In genomic region chr19:31448221-31448657, GRCh38 we compare ENCODE assay signal across 11 cellular contexts.
DNase-seq lines count a peak whose midpoint lies in the region; ATAC-seq, FAIRE-seq and TF ChIP-seq lines count a peak whose summit lies in the region.
"Had no signal": no experiment of that assay in that cellular context is flagged by ENCODE, and none has a peak within 500 bp of the region (broad histone marks: within the 10 kb centered on the region; RNA-seq: fewer than 3 reads in every experiment).

No MANE protein-coding gene starts in this region.

- no peak overlapping the region for H3K4me2 ChIP-seq in H1 (ENCODE audit: insufficient read depth in 1 of 2, low read depth in 2 of 2, low read length in 2 of 2)

- H3K18ac ChIP-seq in H1 (ENCODE audit: extremely low read depth, low read length): 0 out of 2 replicates have a peak overlapping the region, but pooled peaks have one; percentile 19

- no peak overlapping the region; the same call in 1 of the 2 replicates for H4K8ac ChIP-seq in H1 (ENCODE audit: extremely low read depth, insufficient read depth, low read length)

- H3K23ac ChIP-seq in H1 (ENCODE audit: insufficient read length): no peak overlapping the region

- peaks cover 1% of the 10 kb centered on the region for H3K36me3 Mint-ChIP-seq in mesothelial cell of epicardium
- no peaks in the 10 kb centered on the region for H3K36me3 Mint-ChIP-seq in activated T-helper 17 cell treated with anti-CD3 and anti-CD28 coated beads, Interleukin-2, amount 50 U/mL, for 72 hours (ENCODE audit: low read depth)
- no peaks in the 10 kb centered on the region for H3K36me3 Mint-ChIP-seq in activated CD4-positive, alpha-beta T cell treated with anti-CD3 and anti-CD28 coated beads for 36 hours (ENCODE audit: low read depth)

- no peak overlapping the region for H3K4me3 Mint-ChIP-seq in mesothelial cell of epicardium
- H3K4me3 Mint-ChIP-seq in activated T-helper 17 cell treated with anti-CD3 and anti-CD28 coated beads, Interleukin-2, amount 50 U/mL, for 72 hours: no peak overlapping the region
- no peak overlapping the region for H3K4me3 Mint-ChIP-seq in activated CD4-positive, alpha-beta T cell treated with anti-CD3 and anti-CD28 coated beads for 36 hours

- no peak overlapping the region for H3K4ac ChIP-seq in H1 (replicated peaks; ENCODE audit: insufficient read length, low read depth, low read length)

- POLR2A ChIA-PET in AG04449 (lab: Yijun Ruan, JAX) (no interaction called here), H1 (lab: Charles Lee; ENCODE audit: partially characterized antibody) (no interaction called here)
- POLR2A ChIA-PET in activated CD4-positive, alpha-beta T cell treated with anti-CD3 and anti-CD28 coated beads for 36 hours (lab: Charles Lee): no interaction called here

- no peak overlapping the region for H3K14ac ChIP-seq in H1 (ENCODE audit: insufficient read length)

- no peak for FAIRE-seq in H1 (lab: Jason Lieb, UNC)
- FAIRE-seq: keratinocyte had no signal

- no peak overlapping the region for H2AFZ ChIP-seq in H1 (ENCODE audit: low read length)

- H2BK20ac ChIP-seq in H1 (ENCODE audit: low read length): peak overlapping the region; percentile 97; the same call in 1 of the 2 replicates

- no peaks in the 10 kb centered on the region; a peak in 1 of 7 replicates for H3K4me1 ChIP-seq in H1 (replicated peaks in 1 of 4; ENCODE audit: control insufficient read depth in 3 of 4, insufficient read depth in 4 of 4, low read length in 3 of 4)

- no peaks in the 10 kb centered on the region for H4K20me1 ChIP-seq in H1 (replicated peaks in 1 of 2; ENCODE audit: control insufficient read depth in 1 of 2, insufficient read depth in 2 of 2, low read length in 2 of 2)

- H4K91ac ChIP-seq in H1 (replicated peaks; ENCODE audit: insufficient read length, low read length): no peak overlapping the region

- no peak for TF ChIP-seq EP300 in H1 (IDR thresholded peaks at IDR 0.05; ENCODE audit: borderline replicate concordance in 1 of 2, low read depth in 2 of 2, low read length in 2 of 2)

- WGBS in H1 (ENCODE audit: extremely low coverage in 1 of 2, insufficient coverage in 1 of 2, insufficient read length in 1 of 2, insufficient replicate concordance in 2 of 2, low coverage in 1 of 2, low lambda C conversion rate in 2 of 2, missing lambda C conversion rate in 1 of 2), 2 experiments: 97% methylated on average over 7 of the region's 7 CpGs; no CpG with 5 or more reads in 1 of the 2 experiments

- H2BK15ac ChIP-seq in H1 (ENCODE audit: low read length): peak overlapping the region; percentile 65; the same call in 1 of the 2 replicates

- no peak for TF ChIP-seq POLR2A in H1 (IDR thresholded peaks at IDR 0.05; ENCODE audit: control extremely low read depth in 1 of 2, low read depth in 2 of 2, low read length in 2 of 2)

- no peak overlapping the region for H3K56ac ChIP-seq in H1 (replicated peaks; ENCODE audit: insufficient read length, low read depth, low read length)

- peak overlapping the region; percentile 85; the same call in 1 of the 2 replicates for H2BK12ac ChIP-seq in H1 (ENCODE audit: low read depth, low read length)

- DNase-seq in AG04449 (ENCODE audit: low read depth, low spot score) (peak; percentile 23), M059J (ENCODE audit: low read depth) (peak; percentile 17), H1 (ENCODE audit: low read depth in 1 of 2, low spot score in 2 of 2) (no peak), mesothelial cell of epicardium (ENCODE audit: low spot score in 2 of 2, unreplicated experiment in 2 of 2) (peak; percentile 39 to 53), OCI-M1 (lab: John Stamatoyannopoulos, UW) (no peak), NCI-H1417 treated with DMSO at 0.1 percent for 48 hours (lab: John Stamatoyannopoulos, UW) (no peak)
- DNase-seq in activated CD4-positive, alpha-beta T cell treated with anti-CD3 and anti-CD28 coated beads for 36 hours: no peak
- DNase-seq: activated CD4-positive, CD25-positive, alpha-beta regulatory T cell; stimulated activated CD4-positive, alpha-beta T cell treated with anti-CD3 and anti-CD28 coated beads, Interleukin-2, amount 100 ng/mL, for 24 hours had no signal

- TF ChIP-seq RAD21 in H1 (IDR thresholded peaks at IDR 0.05 in 1 of 2, conservative IDR thresholded peaks at IDR 0.05 in 1 of 2; ENCODE audit: low read depth in 2 of 2, low read length in 2 of 2): no peak

- peak overlapping the region; percentile 91 for H3K27ac Mint-ChIP-seq in mesothelial cell of epicardium
- H3K27ac Mint-ChIP-seq in activated T-helper 17 cell treated with anti-CD3 and anti-CD28 coated beads, Interleukin-2, amount 50 U/mL, for 72 hours: no peak overlapping the region
- H3K27ac Mint-ChIP-seq in activated CD4-positive, alpha-beta T cell treated with anti-CD3 and anti-CD28 coated beads for 36 hours: no peak overlapping the region

- no peaks in the 10 kb centered on the region for H3K27me3 Mint-ChIP-seq in mesothelial cell of epicardium (ENCODE audit: low read depth)
- H3K27me3 Mint-ChIP-seq in activated T-helper 17 cell treated with anti-CD3 and anti-CD28 coated beads, Interleukin-2, amount 50 U/mL, for 72 hours: peaks cover 19% of the 10 kb centered on the region
- H3K27me3 Mint-ChIP-seq in activated CD4-positive, alpha-beta T cell treated with anti-CD3 and anti-CD28 coated beads for 36 hours: peaks cover 10% of the 10 kb centered on the region

- H3K4me3 ChIP-seq in AG04449 (ENCODE audit: low read depth, low read length) (no peak overlapping the region), H1 (ENCODE audit: extremely low read depth in 1 of 4, insufficient read depth in 2 of 4, low read depth in 3 of 4, low read length in 4 of 4) (no peak overlapping the region)

- no peak overlapping the region for H3K27ac ChIP-seq in H1 (ENCODE audit: low read depth, low read length)

- H3K23me2 ChIP-seq in H1 (ENCODE audit: low read depth, low read length): no peaks in the 10 kb centered on the region

- H3K9me3 Mint-ChIP-seq in mesothelial cell of epicardium: peaks cover 22% of the 10 kb centered on the region
- peaks cover 9% of the 10 kb centered on the region for H3K9me3 Mint-ChIP-seq in activated T-helper 17 cell treated with anti-CD3 and anti-CD28 coated beads, Interleukin-2, amount 50 U/mL, for 72 hours
- peaks cover 5% of the 10 kb centered on the region for H3K9me3 Mint-ChIP-seq in activated CD4-positive, alpha-beta T cell treated with anti-CD3 and anti-CD28 coated beads for 36 hours (ENCODE audit: low read depth)

- H3K27me3 ChIP-seq in H1 (replicated peaks in 1 of 4; ENCODE audit: control insufficient read depth in 3 of 4, extremely low read depth in 1 of 4, insufficient read depth in 3 of 4, low read length in 3 of 4): no peaks in the 10 kb centered on the region

- H3K36me3 ChIP-seq in H1 (ENCODE audit: control insufficient read depth in 2 of 4, insufficient read depth in 4 of 4, low read length in 3 of 4): no peaks in the 10 kb centered on the region

- CTCF ChIA-PET in AG04449 (lab: Yijun Ruan, JAX): no interaction called here
- CTCF ChIA-PET in H1 (lab: Charles Lee; ENCODE audit: partially characterized antibody): interaction anchor here (1.2 to 4.2 kb wide), 2 partner anchors 12 to 394 kb away, joined by 3 to 14 read pairs; no protein-coding TSS in a partner anchor
- CTCF ChIA-PET in activated CD4-positive, alpha-beta T cell treated with anti-CD3 and anti-CD28 coated beads for 36 hours (lab: Charles Lee): interaction anchor here (0.6 kb wide), 1 partner anchor 69 kb away, joined by 3 read pairs; no protein-coding TSS in a partner anchor

- no peak overlapping the region for H2BK5ac ChIP-seq in H1 (ENCODE audit: low read depth, low read length)

- no peak for ATAC-seq in activated T-helper 17 cell treated with anti-CD3 and anti-CD28 coated beads, Interleukin-2, amount 50 U/mL, for 72 hours (replicated peaks)
- no peak for ATAC-seq in activated CD4-positive, alpha-beta T cell treated with anti-CD3 and anti-CD28 coated beads for 36 hours

- no peak overlapping the region for H4K5ac ChIP-seq in H1 (ENCODE audit: insufficient read length, low read depth, low read length)

- intact Hi-C loops in activated CD4-positive, alpha-beta T cell treated with anti-CD3 and anti-CD28 coated beads for 36 hours (cut with DNase I, micrococcal nuclease): no loop called here

- H2BK120ac ChIP-seq in H1 (replicated peaks; ENCODE audit: low read depth, low read length): no peak overlapping the region

- H3K9me3 ChIP-seq in H1 (ENCODE audit: insufficient read depth in 2 of 2, low read depth in 1 of 2, low read length in 1 of 2): 0 out of 4 replicates have a peak, but pooled peaks cover 4 to 8% of the 10 kb centered on the region in 2 experiments

- no peak overlapping the region for H3K9ac ChIP-seq in H1 (replicated peaks in 1 of 4; ENCODE audit: extremely low read depth in 1 of 4, low read depth in 3 of 4, low read length in 3 of 4)

- no peaks in the 10 kb centered on the region for H3K79me1 ChIP-seq in H1 (ENCODE audit: low read depth, low read length)

- H2AK5ac ChIP-seq in H1 (ENCODE audit: low read depth, low read length): no peak overlapping the region

- H3K4me1 Mint-ChIP-seq in mesothelial cell of epicardium: peaks cover 32% of the 10 kb centered on the region
- H3K4me1 Mint-ChIP-seq in activated T-helper 17 cell treated with anti-CD3 and anti-CD28 coated beads, Interleukin-2, amount 50 U/mL, for 72 hours: no peaks in the 10 kb centered on the region
- H3K4me1 Mint-ChIP-seq in activated CD4-positive, alpha-beta T cell treated with anti-CD3 and anti-CD28 coated beads for 36 hours: no peaks in the 10 kb centered on the region

- TF ChIP-seq CTCF in AG04449 (IDR thresholded peaks at IDR 0.05; ENCODE audit: insufficient read depth, low read length, missing control alignments) (no peak), H1 (IDR thresholded peaks at IDR 0.05; ENCODE audit: control extremely low read depth in 1 of 3, insufficient read depth in 1 of 3, low read depth in 1 of 3, low read length in 3 of 3) (no peak), mesothelial cell of epicardium (IDR thresholded peaks at IDR 0.05; ENCODE audit: unreplicated experiment) (no peak)

- H3K79me2 ChIP-seq in H1 (ENCODE audit: control insufficient read depth in 1 of 2, insufficient read depth in 2 of 2, low read length in 2 of 2): no peaks in the 10 kb centered on the region

TF ChIP-seq in H1, 55 proteins besides CTCF, POLR2A, EP300 and RAD21:
- TF ChIP-seq FOSL1 (IDR thresholded peaks at IDR 0.05; ENCODE audit: insufficient read depth, low read depth, low read length): no peak
- no peak for TF ChIP-seq RNF2 (IDR thresholded peaks at IDR 0.05; ENCODE audit: borderline replicate concordance, low read depth, low read length, missing control alignments, poor library complexity, severe bottlenecking)
- TF ChIP-seq JUND (IDR thresholded peaks at IDR 0.05; ENCODE audit: low read length): no peak
- no peak for TF ChIP-seq TEAD4 (IDR thresholded peaks at IDR 0.05; ENCODE audit: low read depth, low read length)

Comparison
In these comparisons a context has a peak if more than half of its experiments do, and no peak if none do; other contexts are left out.
1. DNase-seq: peak in AG04449 (single experiment), M059J (single experiment) and mesothelial cell of epicardium (2 of 2); none in H1 (0 of 2), OCI-M1 (single experiment), NCI-H1417 treated with DMSO at 0.1 percent for 48 hours (single experiment) and activated CD4-positive, alpha-beta T cell treated with anti-CD3 and anti-CD28 coated beads for 36 hours (single experiment).